In genomic region chr7:21476429-21476828, GRCh38 we compare ENCODE assay signal across 23 cellular contexts.
"Had no signal": no experiment of that assay in that cellular context is flagged by ENCODE, and none has a peak within 500 bp of the region (broad histone marks: within the 10 kb centered on the region; RNA-seq: fewer than 3 reads in every experiment).

No MANE protein-coding gene starts in this region.

- H3K4me3 ChIP-seq: colonic mucosa, esophagus squamous epithelium, gastroesophageal sphincter, heart left ventricle, hepatocyte, left lung, lower lobe of right lung, mucosa of descending colon had no signal

- FAIRE-seq: frontal cortex had no signal

- H3K27me3 ChIP-seq: colonic mucosa, esophagus squamous epithelium, foreskin keratinocyte, gastroesophageal sphincter, heart left ventricle, hepatocyte, left lung had no signal

- H3K36me3 ChIP-seq: colonic mucosa had no signal

- DNase-seq: colonic mucosa; cortex of kidney; effector memory CD4-positive, alpha-beta T cell; erythroblast; esophagus squamous epithelium; foreskin keratinocyte; heart left ventricle; hypothalamus; immature natural killer cell; islet precursor cell; left cardiac atrium; left lung; left ventricle myocardium superior; lower lobe of right lung; mesenchymal stem cell; mucosa of descending colon; naive B cell; naive thymus-derived CD8-positive, alpha-beta T cell had no signal

- ATAC-seq: esophagus mucosa; foreskin keratinocyte; gastroesophageal sphincter; heart left ventricle; left cardiac atrium; left lung; left ventricle myocardium superior; lower lobe of right lung; mucosa of descending colon; naive thymus-derived CD8-positive, alpha-beta T cell had no signal

- H3K4me1 ChIP-seq: colonic mucosa, esophagus squamous epithelium, foreskin keratinocyte, gastroesophageal sphincter, left lung, lower lobe of right lung had no signal

- H2AFZ ChIP-seq: hepatocyte had no signal

- H3K9me3 ChIP-seq: colonic mucosa, esophagus squamous epithelium, gastroesophageal sphincter, heart left ventricle, left lung, lower lobe of right lung, mucosa of descending colon had no signal

- H3K79me2 ChIP-seq: hepatocyte had no signal

- H3K4me2 ChIP-seq: hepatocyte had no signal

- H3K27ac ChIP-seq: colonic mucosa, epithelial cell of prostate, esophagus squamous epithelium, foreskin keratinocyte, gastroesophageal sphincter, heart left ventricle, hepatocyte, left lung, lower lobe of right lung had no signal
